In genomic region chr12:89352242-89352491, GRCh38 we compare ENCODE assay signal across 1 cellular context.
TF ChIP-seq lines count a peak whose summit lies in the region.

No MANE protein-coding gene starts in this region.

TF ChIP-seq in H1, 55 proteins besides CTCF, POLR2A, EP300 and RAD21 (continued from another document):
- no peak; the same call in 1 of the 2 replicates for TF ChIP-seq E2F6 (IDR thresholded peaks at IDR 0.05)
- no peak for TF ChIP-seq SIX5 (IDR thresholded peaks at IDR 0.05; ENCODE audit: low read depth, low read length)
- no peak for TF ChIP-seq RBBP5 (IDR thresholded peaks at IDR 0.05; ENCODE audit: borderline replicate concordance, low read depth, low read length)
- no peak for TF ChIP-seq TBP (IDR thresholded peaks at IDR 0.05; ENCODE audit: low read depth, low read length)
- no peak for TF ChIP-seq KDM4A (IDR thresholded peaks at IDR 0.05; ENCODE audit: low read depth, low read length, severe bottlenecking)
- TF ChIP-seq ATF2 (IDR thresholded peaks at IDR 0.05; ENCODE audit: low read length), result 0 out of 2 replicates have a peak, but pooled peaks have one; percentile 5
- TF ChIP-seq CBX8 (IDR thresholded peaks at IDR 0.05; ENCODE audit: borderline replicate concordance, low read depth, low read length), result no peak
- TF ChIP-seq GTF2F1 (IDR thresholded peaks at IDR 0.05; ENCODE audit: borderline replicate concordance, low read depth, low read length), result no peak
- peak; percentile 95 for TF ChIP-seq TAF7 (optimal IDR thresholded peaks at IDR 0.05; ENCODE audit: borderline replicate concordance, low read depth, low read length)
- 0 out of 2 replicates have a peak, but pooled peaks have one; percentile 23 for TF ChIP-seq PHF8 (conservative IDR thresholded peaks at IDR 0.05; ENCODE audit: low read depth, low read length)
- no peak for TF ChIP-seq ATF3 (IDR thresholded peaks at IDR 0.05; ENCODE audit: insufficient read depth, low read depth, low read length)
- TF ChIP-seq FOSL1 (IDR thresholded peaks at IDR 0.05; ENCODE audit: insufficient read depth, low read depth, low read length), result no peak
- TF ChIP-seq HDAC2 (IDR thresholded peaks at IDR 0.05; ENCODE audit: borderline replicate concordance in 1 of 2, low read depth in 2 of 2, low read length in 2 of 2), result no peak
- no peak for TF ChIP-seq YY1 (IDR thresholded peaks at IDR 0.05; ENCODE audit: low read depth, low read length)
- TF ChIP-seq MAX (IDR thresholded peaks at IDR 0.05), result no peak
- TF ChIP-seq EZH2 (IDR thresholded peaks at IDR 0.05; ENCODE audit: low read depth, low read length, severe bottlenecking), result no peak
- no peak for TF ChIP-seq CREB1 (IDR thresholded peaks at IDR 0.05)
- TF ChIP-seq SIRT6 (IDR thresholded peaks at IDR 0.05; ENCODE audit: low read length), result no peak
- TF ChIP-seq SP2 (IDR thresholded peaks at IDR 0.05; ENCODE audit: low read length), result no peak
- no peak for TF ChIP-seq POU5F1 (IDR thresholded peaks at IDR 0.05; ENCODE audit: low read depth, low read length)
- TF ChIP-seq CEBPB (IDR thresholded peaks at IDR 0.05; ENCODE audit: low read depth, low read length), result no peak
- TF ChIP-seq JUND (IDR thresholded peaks at IDR 0.05; ENCODE audit: low read length), result no peak
- TF ChIP-seq TAF1 (IDR thresholded peaks at IDR 0.05; ENCODE audit: low read depth, low read length), result peak; percentile 94
- TF ChIP-seq SRF (IDR thresholded peaks at IDR 0.05; ENCODE audit: low read depth, low read length), result no peak
- TF ChIP-seq CHD2 (IDR thresholded peaks at IDR 0.05; ENCODE audit: low read length), result no peak
- TF ChIP-seq SP1 (IDR thresholded peaks at IDR 0.05; ENCODE audit: low read depth, low read length), result no peak
- TF ChIP-seq ASH2L (IDR thresholded peaks at IDR 0.05; ENCODE audit: low read length), result peak; percentile 62
- TF ChIP-seq BRCA1 (IDR thresholded peaks at IDR 0.05; ENCODE audit: low read depth, low read length), result no peak
- TF ChIP-seq CHD7 (IDR thresholded peaks at IDR 0.05; ENCODE audit: insufficient replicate concordance, low read length), result no peak
